In the genomic region with DNA sequence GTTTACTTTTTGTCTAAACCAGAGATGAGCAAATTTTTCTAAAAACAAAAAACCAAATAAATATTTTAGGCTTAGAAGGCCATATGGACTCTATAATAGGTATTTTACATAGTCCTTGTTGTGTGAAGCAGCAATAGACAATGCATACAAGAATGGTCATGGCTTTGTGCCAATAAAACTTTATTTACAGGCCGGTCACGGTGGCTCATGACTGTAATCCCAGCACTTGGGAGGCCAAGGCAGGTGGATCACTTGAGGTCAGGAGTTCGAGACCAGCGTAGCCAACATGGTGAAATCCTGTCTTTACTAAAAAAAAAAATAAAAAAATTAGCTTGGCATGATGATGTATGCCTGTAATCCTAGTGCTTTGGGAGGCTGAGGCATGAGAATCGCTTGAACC, we compare ENCODE assay signal across 29 cellular contexts.
"Had no signal": no experiment of that assay in that cellular context is flagged by ENCODE, and none has a peak within 500 bp of the region (broad histone marks: within the 10 kb centered on the region; RNA-seq: fewer than 3 reads in every experiment).

No MANE protein-coding gene starts in this region.

- H3K27me3 ChIP-seq: ascending aorta, breast epithelium, cardiac muscle cell had no signal

- H3K4me3 Mint-ChIP-seq: activated CD4-positive, alpha-beta memory T cell treated with anti-CD3 and anti-CD28 coated beads for 36 hours; activated CD4-positive, alpha-beta T cell treated with anti-CD3 and anti-CD28 coated beads for 36 hours; activated CD4-positive, alpha-beta T cell treated with anti-CD3 and anti-CD28 coated beads, Interleukin-2, amount 10 ng/mL, durations not matched to agents 24 days and 14 days; activated CD8-positive, alpha-beta memory T cell treated with anti-CD3 and anti-CD28 coated beads, Interleukin-2, amount 10 ng/mL, durations not matched to agents 7 days and 5 days; activated CD8-positive, alpha-beta T cell treated with anti-CD3 and anti-CD28 coated beads, Interleukin-2, amount 10 ng/mL, durations not matched to agents 7 days and 5 days; activated naive CD4-positive, alpha-beta T cell treated with anti-CD3 and anti-CD28 coated beads, Interleukin-2, amount 10 ng/mL, durations not matched to agents 7 days and 5 days; activated naive CD8-positive, alpha-beta T cell treated with anti-CD3 and anti-CD28 coated beads, Interleukin-2, amount 10 ng/mL, durations not matched to agents 7 days and 5 days; activated T-helper 1 cell treated with anti-CD3 and anti-CD28 coated beads, Interleukin-12 subunit alpha, Interleukin-12 subunit beta, Interleukin-2, Interleukin-4 antibody, amounts not matched to agents 30 ng/mL and 10 ng/mL and 1 ng/mL, durations not matched to agents 14 hours and 24 hours and 36 hours; brain; endodermal cell had no signal

- ATAC-seq: activated CD4-positive, alpha-beta T cell treated with anti-CD3 and anti-CD28 coated beads for 36 hours; activated CD8-positive, alpha-beta memory T cell treated with anti-CD3 and anti-CD28 coated beads, Interleukin-2, amount 10 ng/mL, durations not matched to agents 7 days and 5 days; activated CD8-positive, alpha-beta T cell treated with anti-CD3 and anti-CD28 coated beads, Interleukin-2, amount 10 ng/mL, durations not matched to agents 7 days and 5 days; activated naive CD4-positive, alpha-beta T cell treated with anti-CD3 and anti-CD28 coated beads, Interleukin-2, amount 50 U/mL, for 72 hours had no signal

- H3K27me3 Mint-ChIP-seq: activated CD4-positive, alpha-beta memory T cell treated with anti-CD3 and anti-CD28 coated beads for 36 hours had no signal

- H3K4me1 Mint-ChIP-seq: activated CD4-positive, alpha-beta T cell treated with anti-CD3 and anti-CD28 coated beads for 36 hours; activated CD4-positive, alpha-beta T cell treated with anti-CD3 and anti-CD28 coated beads, Interleukin-2, amount 10 ng/mL, durations not matched to agents 24 days and 14 days; activated CD8-positive, alpha-beta memory T cell treated with anti-CD3 and anti-CD28 coated beads, Interleukin-2, amount 10 ng/mL, durations not matched to agents 7 days and 5 days; activated naive CD4-positive, alpha-beta T cell treated with anti-CD3 and anti-CD28 coated beads, Interleukin-2, amount 10 ng/mL, durations not matched to agents 7 days and 5 days; activated naive CD8-positive, alpha-beta T cell treated with anti-CD3 and anti-CD28 coated beads, Interleukin-2, amount 10 ng/mL, durations not matched to agents 7 days and 5 days had no signal

- H3K27ac ChIP-seq: ascending aorta, cardiac muscle cell had no signal

- H3K36me3 Mint-ChIP-seq: activated CD4-positive, alpha-beta memory T cell treated with anti-CD3 and anti-CD28 coated beads for 36 hours; activated CD8-positive, alpha-beta memory T cell treated with anti-CD3 and anti-CD28 coated beads, Interleukin-2, amount 10 ng/mL, durations not matched to agents 7 days and 5 days; activated naive CD4-positive, alpha-beta T cell treated with anti-CD3 and anti-CD28 coated beads, Interleukin-2, amount 10 ng/mL, durations not matched to agents 7 days and 5 days; activated naive CD4-positive, alpha-beta T cell treated with anti-CD3 and anti-CD28 coated beads, Interleukin-2, amount 50 U/mL, for 72 hours; activated naive CD8-positive, alpha-beta T cell treated with anti-CD3 and anti-CD28 coated beads, Interleukin-2, amount 10 ng/mL, durations not matched to agents 7 days and 5 days had no signal

- H3K9me3 Mint-ChIP-seq: activated CD4-positive, alpha-beta memory T cell treated with anti-CD3 and anti-CD28 coated beads for 36 hours; activated CD4-positive, alpha-beta T cell treated with anti-CD3 and anti-CD28 coated beads, Interleukin-2, amount 10 ng/mL, durations not matched to agents 24 days and 14 days; activated naive CD4-positive, alpha-beta T cell treated with anti-CD3 and anti-CD28 coated beads, Interleukin-2, amount 10 ng/mL, durations not matched to agents 7 days and 5 days; activated naive CD4-positive, alpha-beta T cell treated with anti-CD3 and anti-CD28 coated beads, Interleukin-2, amount 50 U/mL, for 72 hours; activated naive CD8-positive, alpha-beta T cell treated with anti-CD3 and anti-CD28 coated beads, Interleukin-2, amount 10 ng/mL, durations not matched to agents 7 days and 5 days; activated T-helper 1 cell treated with anti-CD3 and anti-CD28 coated beads, Interleukin-12 subunit alpha, Interleukin-12 subunit beta, Interleukin-2, Interleukin-4 antibody, amounts not matched to agents 30 ng/mL and 10 ng/mL and 1 ng/mL, durations not matched to agents 14 hours and 24 hours and 36 hours had no signal

- DNase-seq: activated CD4-positive, alpha-beta memory T cell treated with anti-CD3 and anti-CD28 coated beads for 36 hours; activated CD4-positive, alpha-beta T cell treated with anti-CD3 and anti-CD28 coated beads for 36 hours; activated CD4-positive, alpha-beta T cell treated with anti-CD3 and anti-CD28 coated beads, Interleukin-2, amount 10 ng/mL, durations not matched to agents 24 days and 14 days; activated CD4-positive, CD25-positive, alpha-beta regulatory T cell; activated CD4-positive, CD25-positive, alpha-beta regulatory T cell treated with anti-CD3 and anti-CD28 coated beads, Interleukin-2, amount 50 U/mL, for 72 hours; activated CD8-positive, alpha-beta memory T cell treated with anti-CD3 and anti-CD28 coated beads, Interleukin-2, amount 10 ng/mL, durations not matched to agents 7 days and 5 days; activated CD8-positive, alpha-beta memory T cell treated with anti-CD3 and anti-CD28 coated beads, Interleukin-2, amount 50 U/mL, for 4 hours; activated CD8-positive, alpha-beta T cell treated with anti-CD3 and anti-CD28 coated beads, Interleukin-2, amount 10 ng/mL, durations not matched to agents 7 days and 5 days; activated gamma-delta T cell; activated naive CD4-positive, alpha-beta T cell; activated naive CD4-positive, alpha-beta T cell treated with anti-CD3 and anti-CD28 coated beads, Interleukin-2, amount 10 ng/mL, durations not matched to agents 7 days and 5 days; activated naive CD8-positive, alpha-beta T cell treated with anti-CD3 and anti-CD28 coated beads, Interleukin-2, amount 10 ng/mL, durations not matched to agents 7 days and 5 days; activated T-cell treated with anti-CD3 and anti-CD28 coated beads, Interleukin-2, amount 50 U/mL, for 1 hour; activated T-cell treated with anti-CD3 and anti-CD28 coated beads, Interleukin-2, amount 50 U/mL, for 48 hours; central memory CD4-positive, alpha-beta T cell; cerebellar nuclear complex; cortex of kidney; effector CD8-positive, alpha-beta T cell; endodermal cell; foreskin fibroblast; head of caudate nucleus; T-helper 2 cell had no signal

- H3K4me3 ChIP-seq: ascending aorta, breast epithelium, cardiac muscle cell had no signal

- H3K36me3 ChIP-seq: ascending aorta, breast epithelium, cardiac muscle cell had no signal

- H3K4me1 ChIP-seq: ascending aorta, breast epithelium had no signal

- FAIRE-seq: frontal cortex had no signal

- H3K27ac Mint-ChIP-seq: activated CD4-positive, alpha-beta memory T cell treated with anti-CD3 and anti-CD28 coated beads for 36 hours; activated CD4-positive, alpha-beta T cell treated with anti-CD3 and anti-CD28 coated beads for 36 hours; activated CD4-positive, alpha-beta T cell treated with anti-CD3 and anti-CD28 coated beads, Interleukin-2, amount 10 ng/mL, durations not matched to agents 24 days and 14 days; activated CD8-positive, alpha-beta memory T cell treated with anti-CD3 and anti-CD28 coated beads, Interleukin-2, amount 10 ng/mL, durations not matched to agents 7 days and 5 days; activated CD8-positive, alpha-beta T cell treated with anti-CD3 and anti-CD28 coated beads, Interleukin-2, amount 10 ng/mL, durations not matched to agents 7 days and 5 days; activated naive CD4-positive, alpha-beta T cell treated with anti-CD3 and anti-CD28 coated beads, Interleukin-2, amount 10 ng/mL, durations not matched to agents 7 days and 5 days; activated naive CD4-positive, alpha-beta T cell treated with anti-CD3 and anti-CD28 coated beads, Interleukin-2, amount 50 U/mL, for 72 hours; activated naive CD8-positive, alpha-beta T cell treated with anti-CD3 and anti-CD28 coated beads, Interleukin-2, amount 10 ng/mL, durations not matched to agents 7 days and 5 days; activated T-helper 1 cell treated with anti-CD3 and anti-CD28 coated beads, Interleukin-12 subunit alpha, Interleukin-12 subunit beta, Interleukin-2, Interleukin-4 antibody, amounts not matched to agents 30 ng/mL and 10 ng/mL and 1 ng/mL, durations not matched to agents 14 hours and 24 hours and 36 hours; endodermal cell had no signal

- H3K9me3 ChIP-seq: ascending aorta, breast epithelium had no signal
